Comparison of ENCODE assay signal across 34 cellular contexts in genomic region chr5:117094114-117094815, GRCh38.
"Had no signal": no experiment of that assay in that cellular context is flagged by ENCODE, and none has a peak within 500 bp of the region (broad histone marks: within the 10 kb centered on the region; RNA-seq: fewer than 3 reads in every experiment).

No MANE protein-coding gene starts in this region.

- H3K9me3 ChIP-seq: adrenal gland, body of pancreas, colonic mucosa, esophagus squamous epithelium had no signal

- H3K27ac ChIP-seq: adrenal gland, body of pancreas, colonic mucosa, epithelial cell of prostate, esophagus squamous epithelium, WERI-Rb-1 had no signal

- H3K9me3 Mint-ChIP-seq: activated B cell treated with CpG ODN at 0.5 μM for 24 hours; activated naive CD4-positive, alpha-beta T cell treated with anti-CD3 and anti-CD28 coated beads, Interleukin-2, amount 50 U/mL, for 24 hours; activated naive CD8-positive, alpha-beta T cell treated with anti-CD3 and anti-CD28 coated beads for 36 hours had no signal

- H3K4me3 ChIP-seq: adrenal gland, body of pancreas, colonic mucosa, esophagus squamous epithelium had no signal

- H3K4me3 Mint-ChIP-seq: activated B cell treated with CpG ODN at 0.5 μM for 24 hours; activated CD8-positive, alpha-beta memory T cell treated with anti-CD3 and anti-CD28 coated beads, Interleukin-2, amount 10 ng/mL, durations not matched to agents 7 days and 5 days; activated CD8-positive, alpha-beta T cell treated with anti-CD3 and anti-CD28 coated beads, Interleukin-2, amount 10 ng/mL, durations not matched to agents 7 days and 5 days; activated naive CD4-positive, alpha-beta T cell treated with anti-CD3 and anti-CD28 coated beads for 36 hours; activated naive CD4-positive, alpha-beta T cell treated with anti-CD3 and anti-CD28 coated beads, Interleukin-2, amount 50 U/mL, for 24 hours; activated naive CD8-positive, alpha-beta T cell treated with anti-CD3 and anti-CD28 coated beads for 36 hours; activated naive CD8-positive, alpha-beta T cell treated with anti-CD3 and anti-CD28 coated beads, Interleukin-2, amount 50 U/mL, for 24 hours; activated T-helper 1 cell treated with anti-CD3 and anti-CD28 coated beads, Interleukin-12 subunit alpha, Interleukin-12 subunit beta, Interleukin-2, Interleukin-4 antibody, amounts not matched to agents 30 ng/mL and 10 ng/mL and 1 ng/mL, durations not matched to agents 14 hours and 24 hours and 36 hours; T-helper 17 cell; T-helper 2 cell treated with Interferon-gamma antibody and Interleukin-4, amounts not matched to agents 5 μg/mL and 100 μg/mL, for 36 hours had no signal

- H3K27me3 Mint-ChIP-seq: activated B cell treated with CpG ODN at 0.5 μM for 24 hours; activated CD8-positive, alpha-beta memory T cell treated with anti-CD3 and anti-CD28 coated beads, Interleukin-2, amount 10 ng/mL, durations not matched to agents 7 days and 5 days; activated naive CD4-positive, alpha-beta T cell treated with anti-CD3 and anti-CD28 coated beads, Interleukin-2, amount 50 U/mL, for 24 hours; activated naive CD8-positive, alpha-beta T cell treated with anti-CD3 and anti-CD28 coated beads for 36 hours; activated naive CD8-positive, alpha-beta T cell treated with anti-CD3 and anti-CD28 coated beads, Interleukin-2, amount 50 U/mL, for 24 hours; T-helper 17 cell had no signal

- H3K36me3 ChIP-seq: adrenal gland, colonic mucosa, esophagus squamous epithelium, WERI-Rb-1 had no signal

- H3K27ac Mint-ChIP-seq: activated B cell treated with CpG ODN at 0.5 μM for 24 hours; activated CD8-positive, alpha-beta memory T cell treated with anti-CD3 and anti-CD28 coated beads, Interleukin-2, amount 10 ng/mL, durations not matched to agents 7 days and 5 days; activated CD8-positive, alpha-beta T cell treated with anti-CD3 and anti-CD28 coated beads, Interleukin-2, amount 10 ng/mL, durations not matched to agents 7 days and 5 days; activated naive CD4-positive, alpha-beta T cell treated with anti-CD3 and anti-CD28 coated beads for 36 hours; activated naive CD4-positive, alpha-beta T cell treated with anti-CD3 and anti-CD28 coated beads, Interleukin-2, amount 50 U/mL, for 24 hours; activated naive CD8-positive, alpha-beta T cell treated with anti-CD3 and anti-CD28 coated beads for 36 hours; activated naive CD8-positive, alpha-beta T cell treated with anti-CD3 and anti-CD28 coated beads, Interleukin-2, amount 50 U/mL, for 24 hours; activated T-helper 1 cell treated with anti-CD3 and anti-CD28 coated beads, Interleukin-12 subunit alpha, Interleukin-12 subunit beta, Interleukin-2, Interleukin-4 antibody, amounts not matched to agents 30 ng/mL and 10 ng/mL and 1 ng/mL, durations not matched to agents 14 hours and 24 hours and 36 hours; activated T-helper 2 cell treated with anti-CD3 and anti-CD28 coated beads, Interferon-gamma antibody, Interleukin-2, Interleukin-4, amounts not matched to agents 10 μg/mL and 5 μg/mL and 100 μg/mL, durations not matched to agents 14 hours and 24 hours and 36 hours; T-helper 17 cell; T-helper 2 cell treated with Interferon-gamma antibody and Interleukin-4, amounts not matched to agents 5 μg/mL and 100 μg/mL, for 36 hours had no signal

- H3K27me3 ChIP-seq: adrenal gland, body of pancreas, colonic mucosa, esophagus squamous epithelium had no signal

- DNase-seq: activated B cell treated with CpG ODN at 0.5 μM for 24 hours; activated CD4-positive, alpha-beta T cell treated with anti-CD3 and anti-CD28 coated beads for 48 hours; activated CD4-positive, alpha-beta T cell treated with anti-CD3 and anti-CD28 coated beads, Interleukin-2, amount 50 U/mL, for 1 hour; activated CD4-positive, alpha-beta T cell treated with anti-CD3 and anti-CD28 coated beads, Interleukin-2, amount 50 U/mL, for 48 hours; activated CD8-positive, alpha-beta memory T cell treated with anti-CD3 and anti-CD28 coated beads, Interleukin-2, amount 10 ng/mL, durations not matched to agents 7 days and 5 days; activated CD8-positive, alpha-beta memory T cell treated with anti-CD3 and anti-CD28 coated beads, Interleukin-2, amount 50 U/mL, for 4 hours; activated CD8-positive, alpha-beta T cell treated with anti-CD3 and anti-CD28 coated beads, Interleukin-2, amount 10 ng/mL, durations not matched to agents 7 days and 5 days; activated effector memory CD4-positive, alpha-beta T cell treated with anti-CD3 and anti-CD28 coated beads, Interleukin-2, amount 50 U/mL, for 16 hours; activated naive CD4-positive, alpha-beta T cell treated with anti-CD3 and anti-CD28 coated beads for 36 hours; activated naive CD8-positive, alpha-beta T cell treated with anti-CD3 and anti-CD28 coated beads for 36 hours; activated naive CD8-positive, alpha-beta T cell treated with anti-CD3 and anti-CD28 coated beads, Interleukin-2, amount 50 U/mL, for 24 hours; activated T-cell treated with anti-CD3 and anti-CD28 coated beads, Interleukin-2, amount 50 U/mL, for 1 hour; activated T-cell treated with anti-CD3 and anti-CD28 coated beads, Interleukin-2, amount 50 U/mL, for 48 hours; adrenal gland; amygdala; body of pancreas; central memory CD4-positive, alpha-beta T cell; cerebellar nuclear complex; colonic mucosa; effector CD8-positive, alpha-beta T cell; esophagus squamous epithelium; foreskin melanocyte; glutamatergic neuron; T-helper 1 cell; T-helper 17 cell; T1000; WERI-Rb-1 had no signal

- FAIRE-seq: endometrium, endothelial cell of umbilical vein had no signal

- H3K4me1 Mint-ChIP-seq: activated B cell treated with CpG ODN at 0.5 μM for 24 hours; activated CD8-positive, alpha-beta memory T cell treated with anti-CD3 and anti-CD28 coated beads, Interleukin-2, amount 10 ng/mL, durations not matched to agents 7 days and 5 days; activated naive CD4-positive, alpha-beta T cell treated with anti-CD3 and anti-CD28 coated beads, Interleukin-2, amount 50 U/mL, for 24 hours; activated naive CD8-positive, alpha-beta T cell treated with anti-CD3 and anti-CD28 coated beads for 36 hours; activated naive CD8-positive, alpha-beta T cell treated with anti-CD3 and anti-CD28 coated beads, Interleukin-2, amount 50 U/mL, for 24 hours; T-helper 17 cell had no signal

- H3K36me3 Mint-ChIP-seq: activated CD8-positive, alpha-beta memory T cell treated with anti-CD3 and anti-CD28 coated beads, Interleukin-2, amount 10 ng/mL, durations not matched to agents 7 days and 5 days; activated naive CD4-positive, alpha-beta T cell treated with anti-CD3 and anti-CD28 coated beads, Interleukin-2, amount 50 U/mL, for 24 hours; activated naive CD8-positive, alpha-beta T cell treated with anti-CD3 and anti-CD28 coated beads for 36 hours had no signal

- H3K4me1 ChIP-seq: adrenal gland, body of pancreas, colonic mucosa, esophagus squamous epithelium had no signal
